Comparison of ENCODE assay signal across 11 cellular contexts in the genomic region with DNA sequence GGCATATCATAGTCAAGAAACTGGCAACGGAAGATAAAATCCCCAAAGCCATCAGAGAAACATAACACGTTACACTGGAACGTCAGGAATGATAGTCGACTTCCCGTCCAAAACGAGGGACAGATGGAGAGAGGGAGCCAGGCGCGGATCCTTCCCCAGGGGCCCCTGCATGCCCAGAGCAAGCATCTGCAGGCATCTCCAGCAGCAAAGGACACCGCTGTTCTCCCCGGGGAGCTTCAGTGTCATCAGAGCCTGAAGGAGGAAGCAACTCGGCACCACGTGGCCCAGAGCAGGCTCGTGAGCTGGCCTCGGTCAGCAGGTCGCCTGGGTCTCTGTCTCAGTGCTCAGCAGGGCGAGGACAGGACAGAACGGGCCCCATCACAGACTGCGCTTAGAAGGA. TPM values are rescaled to one million over a fixed set of nuclear protein-coding genes. Genes with fewer than 3 reads are reported as not detected.
DNase-seq lines count a peak whose midpoint lies in the region; ATAC-seq lines count a peak whose summit lies in the region.
"Had no signal": no experiment of that assay in that cellular context is flagged by ENCODE, and none has a peak within 500 bp of the region (broad histone marks: within the 10 kb centered on the region; RNA-seq: fewer than 3 reads in every experiment).

No MANE protein-coding gene starts in this region.

- DNase-seq in AG08395 (ENCODE audit: low spot score) (peak; percentile 69), RPMI8226 (peak; percentile 41), Right ventricle myocardium superior (peak; percentile 48), pons (ENCODE audit: low spot score) (peak; percentile 56)
- DNase-seq: activated gamma-delta T cell treated with Interleukin-2 at 50 U/mL for 16 hours; CD4-positive, CD25-positive, alpha-beta regulatory T cell; mammary epithelial cell had no signal

- ATAC-seq in Right ventricle myocardium superior (ENCODE audit: poor library complexity): no peak
- ATAC-seq in GM19351 (IDR thresholded peaks at IDR 0.05; ENCODE audit: unreplicated experiment): no peak
- no peak for ATAC-seq in GM19455 (IDR thresholded peaks at IDR 0.05; ENCODE audit: unreplicated experiment)
- ATAC-seq in HG03025 (IDR thresholded peaks at IDR 0.05; ENCODE audit: low FRiP score, unreplicated experiment): no peak
- no peak for ATAC-seq in GM21423 (IDR thresholded peaks at IDR 0.05; ENCODE audit: unreplicated experiment)

- intact Hi-C loops in Right ventricle myocardium superior (cut with DNase I): no loop called here

RNA-seq across cellular contexts. Expression of gene LMF1, which starts 50.1 kb away (rescaled TPM):
- 5.6 TPM for total RNA-seq in Right ventricle myocardium superior
